ENCODE assay signal across 5 cellular contexts in the genomic region with DNA sequence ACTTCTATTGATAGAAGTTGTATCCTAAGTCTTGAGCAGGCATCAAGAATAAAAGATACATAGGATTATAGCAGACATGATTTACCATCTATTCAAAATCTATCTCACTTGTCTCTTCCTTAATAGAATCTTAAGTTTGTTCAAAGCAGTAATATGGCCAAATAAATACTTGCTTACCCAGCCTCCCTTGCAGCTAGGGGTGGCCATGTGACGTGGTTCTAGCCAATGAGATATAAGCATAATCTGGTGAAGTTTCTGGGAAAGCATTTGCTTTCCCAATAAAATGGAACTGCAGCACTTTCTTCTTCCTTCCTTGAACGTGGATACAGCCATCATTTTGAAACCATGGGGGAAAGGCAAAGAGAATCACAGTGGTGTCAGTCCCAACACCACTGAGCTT.
TF ChIP-seq lines count a peak whose summit lies in the region.

No MANE protein-coding gene starts in this region.

TF ChIP-seq in SK-N-SH, 30 proteins besides CTCF, POLR2A, EP300 and RAD21:
- TF ChIP-seq, protein P1, sequence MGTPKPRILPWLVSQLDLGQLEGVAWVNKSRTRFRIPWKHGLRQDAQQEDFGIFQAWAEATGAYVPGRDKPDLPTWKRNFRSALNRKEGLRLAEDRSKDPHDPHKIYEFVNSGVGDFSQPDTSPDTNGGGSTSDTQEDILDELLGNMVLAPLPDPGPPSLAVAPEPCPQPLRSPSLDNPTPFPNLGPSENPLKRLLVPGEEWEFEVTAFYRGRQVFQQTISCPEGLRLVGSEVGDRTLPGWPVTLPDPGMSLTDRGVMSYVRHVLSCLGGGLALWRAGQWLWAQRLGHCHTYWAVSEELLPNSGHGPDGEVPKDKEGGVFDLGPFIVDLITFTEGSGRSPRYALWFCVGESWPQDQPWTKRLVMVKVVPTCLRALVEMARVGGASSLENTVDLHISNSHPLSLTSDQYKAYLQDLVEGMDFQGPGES (IDR thresholded peaks at IDR 0.05; ENCODE audit: low read depth, low read length) = no peak
- TF ChIP-seq, protein P2, sequence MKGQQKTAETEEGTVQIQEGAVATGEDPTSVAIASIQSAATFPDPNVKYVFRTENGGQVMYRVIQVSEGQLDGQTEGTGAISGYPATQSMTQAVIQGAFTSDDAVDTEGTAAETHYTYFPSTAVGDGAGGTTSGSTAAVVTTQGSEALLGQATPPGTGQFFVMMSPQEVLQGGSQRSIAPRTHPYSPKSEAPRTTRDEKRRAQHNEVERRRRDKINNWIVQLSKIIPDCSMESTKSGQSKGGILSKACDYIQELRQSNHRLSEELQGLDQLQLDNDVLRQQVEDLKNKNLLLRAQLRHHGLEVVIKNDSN (IDR thresholded peaks at IDR 0.05; ENCODE audit: borderline replicate concordance, low read depth) = peak; percentile 42; the same call in 1 of the 2 replicates

TF ChIP-seq in SK-N-SH treated with all-trans-retinoic acid at 6 μM for 48 hours, 23 proteins besides CTCF, POLR2A, EP300 and RAD21:
- no peak for TF ChIP-seq ISL1 (CRISPR knock-in tag; IDR thresholded peaks at IDR 0.05)
- TF ChIP-seq, protein P3, sequence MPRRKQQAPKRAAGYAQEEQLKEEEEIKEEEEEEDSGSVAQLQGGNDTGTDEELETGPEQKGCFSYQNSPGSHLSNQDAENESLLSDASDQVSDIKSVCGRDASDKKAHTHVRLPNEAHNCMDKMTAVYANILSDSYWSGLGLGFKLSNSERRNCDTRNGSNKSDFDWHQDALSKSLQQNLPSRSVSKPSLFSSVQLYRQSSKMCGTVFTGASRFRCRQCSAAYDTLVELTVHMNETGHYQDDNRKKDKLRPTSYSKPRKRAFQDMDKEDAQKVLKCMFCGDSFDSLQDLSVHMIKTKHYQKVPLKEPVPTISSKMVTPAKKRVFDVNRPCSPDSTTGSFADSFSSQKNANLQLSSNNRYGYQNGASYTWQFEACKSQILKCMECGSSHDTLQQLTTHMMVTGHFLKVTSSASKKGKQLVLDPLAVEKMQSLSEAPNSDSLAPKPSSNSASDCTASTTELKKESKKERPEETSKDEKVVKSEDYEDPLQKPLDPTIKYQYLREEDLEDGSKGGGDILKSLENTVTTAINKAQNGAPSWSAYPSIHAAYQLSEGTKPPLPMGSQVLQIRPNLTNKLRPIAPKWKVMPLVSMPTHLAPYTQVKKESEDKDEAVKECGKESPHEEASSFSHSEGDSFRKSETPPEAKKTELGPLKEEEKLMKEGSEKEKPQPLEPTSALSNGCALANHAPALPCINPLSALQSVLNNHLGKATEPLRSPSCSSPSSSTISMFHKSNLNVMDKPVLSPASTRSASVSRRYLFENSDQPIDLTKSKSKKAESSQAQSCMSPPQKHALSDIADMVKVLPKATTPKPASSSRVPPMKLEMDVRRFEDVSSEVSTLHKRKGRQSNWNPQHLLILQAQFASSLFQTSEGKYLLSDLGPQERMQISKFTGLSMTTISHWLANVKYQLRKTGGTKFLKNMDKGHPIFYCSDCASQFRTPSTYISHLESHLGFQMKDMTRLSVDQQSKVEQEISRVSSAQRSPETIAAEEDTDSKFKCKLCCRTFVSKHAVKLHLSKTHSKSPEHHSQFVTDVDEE (CRISPR knock-in tag; IDR thresholded peaks at IDR 0.05) = no peak
- no peak for TF ChIP-seq CSDC2 (CRISPR knock-in tag; IDR thresholded peaks at IDR 0.05)
- TF ChIP-seq, protein P4, sequence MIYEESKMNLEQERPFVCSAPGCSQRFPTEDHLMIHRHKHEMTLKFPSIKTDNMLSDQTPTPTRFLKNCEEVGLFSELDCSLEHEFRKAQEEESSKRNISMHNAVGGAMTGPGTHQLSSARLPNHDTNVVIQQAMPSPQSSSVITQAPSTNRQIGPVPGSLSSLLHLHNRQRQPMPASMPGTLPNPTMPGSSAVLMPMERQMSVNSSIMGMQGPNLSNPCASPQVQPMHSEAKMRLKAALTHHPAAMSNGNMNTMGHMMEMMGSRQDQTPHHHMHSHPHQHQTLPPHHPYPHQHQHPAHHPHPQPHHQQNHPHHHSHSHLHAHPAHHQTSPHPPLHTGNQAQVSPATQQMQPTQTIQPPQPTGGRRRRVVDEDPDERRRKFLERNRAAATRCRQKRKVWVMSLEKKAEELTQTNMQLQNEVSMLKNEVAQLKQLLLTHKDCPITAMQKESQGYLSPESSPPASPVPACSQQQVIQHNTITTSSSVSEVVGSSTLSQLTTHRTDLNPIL (CRISPR knock-in tag; IDR thresholded peaks at IDR 0.05; ENCODE audit: low read depth) = no peak
- TF ChIP-seq ZNF8 (CRISPR knock-in tag; IDR thresholded peaks at IDR 0.05) = no peak

TF ChIP-seq in A549, 52 proteins besides CTCF, POLR2A, EP300 and RAD21:
- TF ChIP-seq, protein P5, sequence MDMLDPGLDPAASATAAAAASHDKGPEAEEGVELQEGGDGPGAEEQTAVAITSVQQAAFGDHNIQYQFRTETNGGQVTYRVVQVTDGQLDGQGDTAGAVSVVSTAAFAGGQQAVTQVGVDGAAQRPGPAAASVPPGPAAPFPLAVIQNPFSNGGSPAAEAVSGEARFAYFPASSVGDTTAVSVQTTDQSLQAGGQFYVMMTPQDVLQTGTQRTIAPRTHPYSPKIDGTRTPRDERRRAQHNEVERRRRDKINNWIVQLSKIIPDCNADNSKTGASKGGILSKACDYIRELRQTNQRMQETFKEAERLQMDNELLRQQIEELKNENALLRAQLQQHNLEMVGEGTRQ (IDR thresholded peaks at IDR 0.05) = peak; percentile 68
- TF ChIP-seq NPAS2 (CRISPR knock-in tag; IDR thresholded peaks at IDR 0.05; ENCODE audit: borderline replicate concordance) (no peak), CEBPB (IDR thresholded peaks at IDR 0.05) (no peak)
- TF ChIP-seq, protein P6, sequence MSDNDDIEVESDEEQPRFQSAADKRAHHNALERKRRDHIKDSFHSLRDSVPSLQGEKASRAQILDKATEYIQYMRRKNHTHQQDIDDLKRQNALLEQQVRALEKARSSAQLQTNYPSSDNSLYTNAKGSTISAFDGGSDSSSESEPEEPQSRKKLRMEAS (IDR thresholded peaks at IDR 0.05) = no peak

TF ChIP-seq in Ishikawa, 13 proteins besides CTCF, POLR2A, EP300 and RAD21:
- TF ChIP-seq, protein P2 (IDR thresholded peaks at IDR 0.05) = peak; percentile 70
- TF ChIP-seq EGR1 (IDR thresholded peaks at IDR 0.05) (no peak), TCF12 (IDR thresholded peaks at IDR 0.05; ENCODE audit: low read depth) (no peak)

TF ChIP-seq in GM12878, 131 proteins besides CTCF, POLR2A, EP300 and RAD21:
- no peak for TF ChIP-seq BHLHE40 (IDR thresholded peaks at IDR 0.05; ENCODE audit: borderline replicate concordance in 1 of 2, low read depth in 2 of 2, low read length in 1 of 2)
- no peak for TF ChIP-seq MTA3 (IDR thresholded peaks at IDR 0.05; ENCODE audit: borderline replicate concordance, low read length)
- TF ChIP-seq, protein P2 (IDR thresholded peaks at IDR 0.05; ENCODE audit: borderline replicate concordance, extremely low read length, insufficient read depth, low read depth, low read length) = peak; percentile 34
- TF ChIP-seq, protein P7, sequence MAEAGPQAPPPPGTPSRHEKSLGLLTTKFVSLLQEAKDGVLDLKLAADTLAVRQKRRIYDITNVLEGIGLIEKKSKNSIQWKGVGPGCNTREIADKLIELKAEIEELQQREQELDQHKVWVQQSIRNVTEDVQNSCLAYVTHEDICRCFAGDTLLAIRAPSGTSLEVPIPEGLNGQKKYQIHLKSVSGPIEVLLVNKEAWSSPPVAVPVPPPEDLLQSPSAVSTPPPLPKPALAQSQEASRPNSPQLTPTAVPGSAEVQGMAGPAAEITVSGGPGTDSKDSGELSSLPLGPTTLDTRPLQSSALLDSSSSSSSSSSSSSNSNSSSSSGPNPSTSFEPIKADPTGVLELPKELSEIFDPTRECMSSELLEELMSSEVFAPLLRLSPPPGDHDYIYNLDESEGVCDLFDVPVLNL (IDR thresholded peaks at IDR 0.05; ENCODE audit: low read depth, low read length) = no peak
- no peak for TF ChIP-seq CEBPB (IDR thresholded peaks at IDR 0.05; ENCODE audit: borderline replicate concordance in 1 of 2, low read depth in 2 of 2, low read length in 2 of 2)
- TF ChIP-seq MYB (IDR thresholded peaks at IDR 0.05; ENCODE audit: borderline replicate concordance, low read depth, low read length) = no peak
- TF ChIP-seq ZNF622 (IDR thresholded peaks at IDR 0.05) = no peak
- TF ChIP-seq NFYA (IDR thresholded peaks at IDR 0.05; ENCODE audit: borderline replicate concordance, low read depth, low read length) = no peak
- TF ChIP-seq, protein P8, sequence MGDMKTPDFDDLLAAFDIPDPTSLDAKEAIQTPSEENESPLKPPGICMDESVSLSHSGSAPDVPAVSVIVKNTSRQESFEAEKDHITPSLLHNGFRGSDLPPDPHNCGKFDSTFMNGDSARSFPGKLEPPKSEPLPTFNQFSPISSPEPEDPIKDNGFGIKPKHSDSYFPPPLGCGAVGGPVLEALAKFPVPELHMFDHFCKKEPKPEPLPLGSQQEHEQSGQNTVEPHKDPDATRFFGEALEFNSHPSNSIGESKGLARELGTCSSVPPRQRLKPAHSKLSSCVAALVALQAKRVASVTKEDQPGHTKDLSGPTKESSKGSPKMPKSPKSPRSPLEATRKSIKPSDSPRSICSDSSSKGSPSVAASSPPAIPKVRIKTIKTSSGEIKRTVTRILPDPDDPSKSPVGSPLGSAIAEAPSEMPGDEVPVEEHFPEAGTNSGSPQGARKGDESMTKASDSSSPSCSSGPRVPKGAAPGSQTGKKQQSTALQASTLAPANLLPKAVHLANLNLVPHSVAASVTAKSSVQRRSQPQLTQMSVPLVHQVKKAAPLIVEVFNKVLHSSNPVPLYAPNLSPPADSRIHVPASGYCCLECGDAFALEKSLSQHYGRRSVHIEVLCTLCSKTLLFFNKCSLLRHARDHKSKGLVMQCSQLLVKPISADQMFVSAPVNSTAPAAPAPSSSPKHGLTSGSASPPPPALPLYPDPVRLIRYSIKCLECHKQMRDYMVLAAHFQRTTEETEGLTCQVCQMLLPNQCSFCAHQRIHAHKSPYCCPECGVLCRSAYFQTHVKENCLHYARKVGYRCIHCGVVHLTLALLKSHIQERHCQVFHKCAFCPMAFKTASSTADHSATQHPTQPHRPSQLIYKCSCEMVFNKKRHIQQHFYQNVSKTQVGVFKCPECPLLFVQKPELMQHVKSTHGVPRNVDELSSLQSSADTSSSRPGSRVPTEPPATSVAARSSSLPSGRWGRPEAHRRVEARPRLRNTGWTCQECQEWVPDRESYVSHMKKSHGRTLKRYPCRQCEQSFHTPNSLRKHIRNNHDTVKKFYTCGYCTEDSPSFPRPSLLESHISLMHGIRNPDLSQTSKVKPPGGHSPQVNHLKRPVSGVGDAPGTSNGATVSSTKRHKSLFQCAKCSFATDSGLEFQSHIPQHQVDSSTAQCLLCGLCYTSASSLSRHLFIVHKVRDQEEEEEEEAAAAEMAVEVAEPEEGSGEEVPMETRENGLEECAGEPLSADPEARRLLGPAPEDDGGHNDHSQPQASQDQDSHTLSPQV (IDR thresholded peaks at IDR 0.05) = no peak
- TF ChIP-seq SMAD5 (IDR thresholded peaks at IDR 0.05; ENCODE audit: low read depth) = no peak
- TF ChIP-seq RAD51 (IDR thresholded peaks at IDR 0.05) = 0 out of 2 replicates have a peak, but pooled peaks have one; percentile 11
- TF ChIP-seq ASH2L (IDR thresholded peaks at IDR 0.05; ENCODE audit: borderline replicate concordance, low read depth) = no peak
- TF ChIP-seq, protein P9, sequence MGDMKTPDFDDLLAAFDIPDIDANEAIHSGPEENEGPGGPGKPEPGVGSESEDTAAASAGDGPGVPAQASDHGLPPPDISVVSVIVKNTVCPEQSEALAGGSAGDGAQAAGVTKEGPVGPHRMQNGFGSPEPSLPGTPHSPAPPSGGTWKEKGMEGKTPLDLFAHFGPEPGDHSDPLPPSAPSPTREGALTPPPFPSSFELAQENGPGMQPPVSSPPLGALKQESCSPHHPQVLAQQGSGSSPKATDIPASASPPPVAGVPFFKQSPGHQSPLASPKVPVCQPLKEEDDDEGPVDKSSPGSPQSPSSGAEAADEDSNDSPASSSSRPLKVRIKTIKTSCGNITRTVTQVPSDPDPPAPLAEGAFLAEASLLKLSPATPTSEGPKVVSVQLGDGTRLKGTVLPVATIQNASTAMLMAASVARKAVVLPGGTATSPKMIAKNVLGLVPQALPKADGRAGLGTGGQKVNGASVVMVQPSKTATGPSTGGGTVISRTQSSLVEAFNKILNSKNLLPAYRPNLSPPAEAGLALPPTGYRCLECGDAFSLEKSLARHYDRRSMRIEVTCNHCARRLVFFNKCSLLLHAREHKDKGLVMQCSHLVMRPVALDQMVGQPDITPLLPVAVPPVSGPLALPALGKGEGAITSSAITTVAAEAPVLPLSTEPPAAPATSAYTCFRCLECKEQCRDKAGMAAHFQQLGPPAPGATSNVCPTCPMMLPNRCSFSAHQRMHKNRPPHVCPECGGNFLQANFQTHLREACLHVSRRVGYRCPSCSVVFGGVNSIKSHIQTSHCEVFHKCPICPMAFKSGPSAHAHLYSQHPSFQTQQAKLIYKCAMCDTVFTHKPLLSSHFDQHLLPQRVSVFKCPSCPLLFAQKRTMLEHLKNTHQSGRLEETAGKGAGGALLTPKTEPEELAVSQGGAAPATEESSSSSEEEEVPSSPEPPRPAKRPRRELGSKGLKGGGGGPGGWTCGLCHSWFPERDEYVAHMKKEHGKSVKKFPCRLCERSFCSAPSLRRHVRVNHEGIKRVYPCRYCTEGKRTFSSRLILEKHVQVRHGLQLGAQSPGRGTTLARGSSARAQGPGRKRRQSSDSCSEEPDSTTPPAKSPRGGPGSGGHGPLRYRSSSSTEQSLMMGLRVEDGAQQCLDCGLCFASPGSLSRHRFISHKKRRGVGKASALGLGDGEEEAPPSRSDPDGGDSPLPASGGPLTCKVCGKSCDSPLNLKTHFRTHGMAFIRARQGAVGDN (IDR thresholded peaks at IDR 0.05) = no peak
- no peak for TF ChIP-seq BACH1 (IDR thresholded peaks at IDR 0.05; ENCODE audit: borderline replicate concordance)
